3 cellular contexts compared by ENCODE assay signal in genomic region chr17:19388791-19389190, GRCh38.
TF ChIP-seq lines count a peak whose summit lies in the region.

No MANE protein-coding gene starts in this region.

TF ChIP-seq in SK-N-SH, 30 proteins besides CTCF, POLR2A, EP300 and RAD21:
- TF ChIP-seq IRF3 (IDR thresholded peaks at IDR 0.05; ENCODE audit: low read depth, low read length) = no peak
- TF ChIP-seq JUND (IDR thresholded peaks at IDR 0.05) = 0 out of 2 replicates have a peak, but pooled peaks have one; percentile 22
- no peak for TF ChIP-seq SIN3A (IDR thresholded peaks at IDR 0.05; ENCODE audit: borderline replicate concordance, low read depth, low read length)
- no peak for TF ChIP-seq YY1 (IDR thresholded peaks at IDR 0.05; ENCODE audit: low read depth)
- TF ChIP-seq RXRA (IDR thresholded peaks at IDR 0.05; ENCODE audit: borderline replicate concordance, low read depth) = peak; percentile 15; the same call in 1 of the 2 replicates
- no peak for TF ChIP-seq USF2 (IDR thresholded peaks at IDR 0.05; ENCODE audit: borderline replicate concordance, low read depth, low read length)
- peak; percentile 27; the same call in 1 of the 2 replicates for TF ChIP-seq POLR2AphosphoS5 (IDR thresholded peaks at IDR 0.05; ENCODE audit: low read depth, low read length)
- peak; percentile 48; the same call in 1 of the 2 replicates for TF ChIP-seq PBX3 (IDR thresholded peaks at IDR 0.05)
- peak; percentile 73 for TF ChIP-seq TCF12 (IDR thresholded peaks at IDR 0.05)
- TF ChIP-seq NFIC (IDR thresholded peaks at IDR 0.05; ENCODE audit: borderline replicate concordance) = peak; percentile 91
- no peak for TF ChIP-seq MXI1 (IDR thresholded peaks at IDR 0.05; ENCODE audit: low read depth, low read length)
- no peak for TF ChIP-seq TAF1 (IDR thresholded peaks at IDR 0.05; ENCODE audit: borderline replicate concordance, low read depth, low read length)

TF ChIP-seq in SK-N-SH treated with all-trans-retinoic acid at 6 μM for 48 hours, 23 proteins besides CTCF, POLR2A, EP300 and RAD21:
- no peak for TF ChIP-seq SNAI2 (CRISPR knock-in tag; IDR thresholded peaks at IDR 0.05)
- TF ChIP-seq ZC3H10 (CRISPR knock-in tag; IDR thresholded peaks at IDR 0.05) = no peak
- TF ChIP-seq ESRRG (CRISPR knock-in tag; IDR thresholded peaks at IDR 0.05) = no peak
- TF ChIP-seq RARB (CRISPR knock-in tag; IDR thresholded peaks at IDR 0.05) = no peak
- no peak for TF ChIP-seq ZNF8 (CRISPR knock-in tag; IDR thresholded peaks at IDR 0.05)
- TF ChIP-seq, protein P1, sequence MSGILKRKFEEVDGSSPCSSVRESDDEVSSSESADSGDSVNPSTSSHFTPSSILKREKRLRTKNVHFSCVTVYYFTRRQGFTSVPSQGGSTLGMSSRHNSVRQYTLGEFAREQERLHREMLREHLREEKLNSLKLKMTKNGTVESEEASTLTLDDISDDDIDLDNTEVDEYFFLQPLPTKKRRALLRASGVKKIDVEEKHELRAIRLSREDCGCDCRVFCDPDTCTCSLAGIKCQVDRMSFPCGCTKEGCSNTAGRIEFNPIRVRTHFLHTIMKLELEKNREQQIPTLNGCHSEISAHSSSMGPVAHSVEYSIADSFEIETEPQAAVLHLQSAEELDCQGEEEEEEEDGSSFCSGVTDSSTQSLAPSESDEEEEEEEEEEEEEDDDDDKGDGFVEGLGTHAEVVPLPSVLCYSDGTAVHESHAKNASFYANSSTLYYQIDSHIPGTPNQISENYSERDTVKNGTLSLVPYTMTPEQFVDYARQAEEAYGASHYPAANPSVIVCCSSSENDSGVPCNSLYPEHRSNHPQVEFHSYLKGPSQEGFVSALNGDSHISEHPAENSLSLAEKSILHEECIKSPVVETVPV (CRISPR knock-in tag; IDR thresholded peaks at IDR 0.05) = no peak
- TF ChIP-seq GLIS3 (CRISPR knock-in tag; IDR thresholded peaks at IDR 0.05) = no peak

TF ChIP-seq in H1, 55 proteins besides CTCF, POLR2A, EP300 and RAD21:
- TF ChIP-seq ZNF274 (IDR thresholded peaks at IDR 0.05; ENCODE audit: borderline replicate concordance, extremely low read depth, low read length) (no peak), TEAD4 (IDR thresholded peaks at IDR 0.05; ENCODE audit: low read depth, low read length) (no peak), SIN3A (conservative IDR thresholded peaks at IDR 0.05 in 1 of 2, IDR thresholded peaks at IDR 0.05 in 1 of 2; ENCODE audit: low read depth in 1 of 2, low read length in 2 of 2) (no peak), SP2 (IDR thresholded peaks at IDR 0.05; ENCODE audit: low read length) (no peak), RNF2 (IDR thresholded peaks at IDR 0.05; ENCODE audit: borderline replicate concordance, low read depth, low read length, missing control alignments, poor library complexity, severe bottlenecking) (no peak), CBX8 (IDR thresholded peaks at IDR 0.05; ENCODE audit: borderline replicate concordance, low read depth, low read length) (no peak), TAF7 (optimal IDR thresholded peaks at IDR 0.05; ENCODE audit: borderline replicate concordance, low read depth, low read length) (no peak), TBP (IDR thresholded peaks at IDR 0.05; ENCODE audit: low read depth, low read length) (no peak), MAX (IDR thresholded peaks at IDR 0.05) (no peak), USF2 (IDR thresholded peaks at IDR 0.05; ENCODE audit: low read length) (no peak), TAF1 (IDR thresholded peaks at IDR 0.05; ENCODE audit: low read depth, low read length) (no peak), CHD1 (IDR thresholded peaks at IDR 0.05; ENCODE audit: low read depth, low read length) (no peak), BCL11A (IDR thresholded peaks at IDR 0.05; ENCODE audit: low read depth in 2 of 2, low read length in 2 of 2) (no peak), PHF8 (conservative IDR thresholded peaks at IDR 0.05; ENCODE audit: low read depth, low read length) (no peak), CHD2 (IDR thresholded peaks at IDR 0.05; ENCODE audit: low read length) (no peak), GABPA (IDR thresholded peaks at IDR 0.05; ENCODE audit: borderline replicate concordance, insufficient read depth, low read length) (no peak), KDM1A (IDR thresholded peaks at IDR 0.05; ENCODE audit: borderline replicate concordance, low read length) (no peak)
- TF ChIP-seq, protein P2, sequence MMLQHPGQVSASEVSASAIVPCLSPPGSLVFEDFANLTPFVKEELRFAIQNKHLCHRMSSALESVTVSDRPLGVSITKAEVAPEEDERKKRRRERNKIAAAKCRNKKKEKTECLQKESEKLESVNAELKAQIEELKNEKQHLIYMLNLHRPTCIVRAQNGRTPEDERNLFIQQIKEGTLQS (IDR thresholded peaks at IDR 0.05; ENCODE audit: insufficient read depth, low read depth, low read length) = no peak
- TF ChIP-seq, protein P3, sequence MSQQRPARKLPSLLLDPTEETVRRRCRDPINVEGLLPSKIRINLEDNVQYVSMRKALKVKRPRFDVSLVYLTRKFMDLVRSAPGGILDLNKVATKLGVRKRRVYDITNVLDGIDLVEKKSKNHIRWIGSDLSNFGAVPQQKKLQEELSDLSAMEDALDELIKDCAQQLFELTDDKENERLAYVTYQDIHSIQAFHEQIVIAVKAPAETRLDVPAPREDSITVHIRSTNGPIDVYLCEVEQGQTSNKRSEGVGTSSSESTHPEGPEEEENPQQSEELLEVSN (IDR thresholded peaks at IDR 0.05) = no peak
